ENCODE assay signal across 33 cellular contexts in genomic region chr1:21598904-21599303, GRCh38.
"Had no signal": no experiment of that assay in that cellular context is flagged by ENCODE, and none has a peak within 500 bp of the region (broad histone marks: within the 10 kb centered on the region; RNA-seq: fewer than 3 reads in every experiment).

No MANE protein-coding gene starts in this region.

- H3K27ac Mint-ChIP-seq: activated CD4-positive, alpha-beta memory T cell treated with anti-CD3 and anti-CD28 coated beads, Interleukin-2, amount 10 ng/mL, durations not matched to agents 7 days and 5 days; activated CD4-positive, alpha-beta T cell treated with anti-CD3 and anti-CD28 coated beads for 36 hours; activated CD4-positive, alpha-beta T cell treated with anti-CD3 and anti-CD28 coated beads, Interleukin-2, amount 10 ng/mL, durations not matched to agents 7 days and 5 days; activated naive CD4-positive, alpha-beta T cell treated with anti-CD3 and anti-CD28 coated beads, Interleukin-2, amount 10 ng/mL, durations not matched to agents 7 days and 5 days; activated naive CD8-positive, alpha-beta T cell treated with anti-CD3 and anti-CD28 coated beads, Interleukin-2, amount 10 ng/mL, durations not matched to agents 7 days and 5 days; activated T-cell treated with anti-CD3 and anti-CD28 coated beads, Interleukin-2, amount 50 U/mL, for 24 hours; activated T-cell treated with anti-CD3 and anti-CD28 coated beads, Interleukin-2, amount 50 U/mL, for 72 hours; dendritic cell treated with granulocyte-macrophage colony-stimulating factor and Interleukin-4, amounts not matched to agents 40 ng/mL and 50 ng/mL, for 4 days; T-helper 17 cell; T-helper 2 cell treated with Interferon-gamma antibody and Interleukin-4, amounts not matched to agents 5 μg/mL and 100 μg/mL, for 36 hours had no signal

- ATAC-seq: activated CD4-positive, alpha-beta T cell treated with anti-CD3 and anti-CD28 coated beads for 36 hours; activated naive CD4-positive, alpha-beta T cell treated with anti-CD3 and anti-CD28 coated beads, Interleukin-2, amount 50 U/mL, for 72 hours; activated T-cell treated with anti-CD3 and anti-CD28 coated beads, Interleukin-2, amount 50 U/mL, for 72 hours; gastroesophageal sphincter; heart right ventricle; T-helper 17 cell had no signal

- DNase-seq: activated CD4-positive, alpha-beta memory T cell treated with anti-CD3 and anti-CD28 coated beads, Interleukin-2, amount 10 ng/mL, durations not matched to agents 7 days and 5 days; activated CD4-positive, alpha-beta T cell treated with anti-CD3 and anti-CD28 coated beads for 36 hours; activated CD4-positive, alpha-beta T cell treated with anti-CD3 and anti-CD28 coated beads, Interleukin-2, amount 10 ng/mL, durations not matched to agents 7 days and 5 days; activated CD4-positive, alpha-beta T cell treated with anti-CD3 and anti-CD28 coated beads, Interleukin-2, amount 50 U/mL, for 4 hours; activated CD4-positive, CD25-positive, alpha-beta regulatory T cell; activated CD4-positive, CD25-positive, alpha-beta regulatory T cell treated with anti-CD3 and anti-CD28 coated beads, Interleukin-2, amount 50 U/mL, for 72 hours; activated CD8-positive, alpha-beta memory T cell treated with anti-CD3 and anti-CD28 coated beads, Interleukin-2, amount 50 U/mL, for 48 hours; activated gamma-delta T cell; activated naive CD4-positive, alpha-beta T cell; activated naive CD4-positive, alpha-beta T cell treated with anti-CD3 and anti-CD28 coated beads, Interleukin-2, amount 10 ng/mL, durations not matched to agents 7 days and 5 days; activated naive CD8-positive, alpha-beta T cell treated with anti-CD3 and anti-CD28 coated beads, Interleukin-2, amount 10 ng/mL, durations not matched to agents 7 days and 5 days; activated T-cell treated with anti-CD3 and anti-CD28 coated beads for 4 hours; activated T-cell treated with anti-CD3 and anti-CD28 coated beads, Interleukin-2, amount 50 U/mL, for 24 hours; activated T-cell treated with anti-CD3 and anti-CD28 coated beads, Interleukin-2, amount 50 U/mL, for 72 hours; amniotic stem cell; anterior cingulate cortex; brain microvascular endothelial cell; dorsolateral prefrontal cortex; effector memory CD4-positive, alpha-beta T cell; esophagus squamous epithelium; foreskin melanocyte; heart right ventricle; T-helper 1 cell; T-helper 17 cell; T1000; WERI-Rb-1 had no signal

- H3K4me1 Mint-ChIP-seq: activated CD4-positive, alpha-beta memory T cell treated with anti-CD3 and anti-CD28 coated beads, Interleukin-2, amount 10 ng/mL, durations not matched to agents 7 days and 5 days; activated CD4-positive, alpha-beta T cell treated with anti-CD3 and anti-CD28 coated beads for 36 hours; activated CD4-positive, alpha-beta T cell treated with anti-CD3 and anti-CD28 coated beads, Interleukin-2, amount 10 ng/mL, durations not matched to agents 7 days and 5 days; activated naive CD4-positive, alpha-beta T cell treated with anti-CD3 and anti-CD28 coated beads, Interleukin-2, amount 10 ng/mL, durations not matched to agents 7 days and 5 days; activated naive CD8-positive, alpha-beta T cell treated with anti-CD3 and anti-CD28 coated beads, Interleukin-2, amount 10 ng/mL, durations not matched to agents 7 days and 5 days; central memory CD8-positive, alpha-beta T cell had no signal

- H3K27me3 ChIP-seq: dorsolateral prefrontal cortex had no signal

- H3K4me1 ChIP-seq: esophagus squamous epithelium, gastroesophageal sphincter, heart right ventricle had no signal

- H3K27ac ChIP-seq: brain microvascular endothelial cell, coronary artery, epithelial cell of prostate, esophagus squamous epithelium, gastroesophageal sphincter, heart right ventricle, WERI-Rb-1 had no signal

- H3K9me3 Mint-ChIP-seq: activated CD4-positive, alpha-beta memory T cell treated with anti-CD3 and anti-CD28 coated beads, Interleukin-2, amount 10 ng/mL, durations not matched to agents 7 days and 5 days; activated CD4-positive, alpha-beta T cell treated with anti-CD3 and anti-CD28 coated beads, Interleukin-2, amount 10 ng/mL, durations not matched to agents 7 days and 5 days; activated naive CD4-positive, alpha-beta T cell treated with anti-CD3 and anti-CD28 coated beads, Interleukin-2, amount 10 ng/mL, durations not matched to agents 7 days and 5 days; activated naive CD4-positive, alpha-beta T cell treated with anti-CD3 and anti-CD28 coated beads, Interleukin-2, amount 50 U/mL, for 72 hours; activated naive CD8-positive, alpha-beta T cell treated with anti-CD3 and anti-CD28 coated beads, Interleukin-2, amount 10 ng/mL, durations not matched to agents 7 days and 5 days; activated T-cell treated with anti-CD3 and anti-CD28 coated beads, Interleukin-2, amount 50 U/mL, for 24 hours; activated T-cell treated with anti-CD3 and anti-CD28 coated beads, Interleukin-2, amount 50 U/mL, for 72 hours; central memory CD8-positive, alpha-beta T cell; dendritic cell treated with granulocyte-macrophage colony-stimulating factor and Interleukin-4, amounts not matched to agents 40 ng/mL and 50 ng/mL, for 4 days; T-helper 2 cell treated with Interferon-gamma antibody and Interleukin-4, amounts not matched to agents 5 μg/mL and 100 μg/mL, for 36 hours had no signal

- H3K4me3 ChIP-seq: coronary artery, dorsolateral prefrontal cortex, esophagus squamous epithelium, gastroesophageal sphincter, heart right ventricle had no signal

- H3K36me3 Mint-ChIP-seq: activated naive CD4-positive, alpha-beta T cell treated with anti-CD3 and anti-CD28 coated beads, Interleukin-2, amount 10 ng/mL, durations not matched to agents 7 days and 5 days; activated naive CD4-positive, alpha-beta T cell treated with anti-CD3 and anti-CD28 coated beads, Interleukin-2, amount 50 U/mL, for 72 hours; activated naive CD8-positive, alpha-beta T cell treated with anti-CD3 and anti-CD28 coated beads, Interleukin-2, amount 10 ng/mL, durations not matched to agents 7 days and 5 days had no signal

- H3K9me3 ChIP-seq: esophagus squamous epithelium, gastroesophageal sphincter, heart right ventricle had no signal

- H3K36me3 ChIP-seq: brain microvascular endothelial cell, esophagus squamous epithelium, gastroesophageal sphincter, heart right ventricle had no signal

- H3K4me3 Mint-ChIP-seq: activated CD4-positive, alpha-beta memory T cell treated with anti-CD3 and anti-CD28 coated beads, Interleukin-2, amount 10 ng/mL, durations not matched to agents 7 days and 5 days; activated CD4-positive, alpha-beta T cell treated with anti-CD3 and anti-CD28 coated beads for 36 hours; activated CD4-positive, alpha-beta T cell treated with anti-CD3 and anti-CD28 coated beads, Interleukin-2, amount 10 ng/mL, durations not matched to agents 7 days and 5 days; activated naive CD4-positive, alpha-beta T cell treated with anti-CD3 and anti-CD28 coated beads, Interleukin-2, amount 10 ng/mL, durations not matched to agents 7 days and 5 days; activated naive CD8-positive, alpha-beta T cell treated with anti-CD3 and anti-CD28 coated beads, Interleukin-2, amount 10 ng/mL, durations not matched to agents 7 days and 5 days; activated T-cell treated with anti-CD3 and anti-CD28 coated beads, Interleukin-2, amount 50 U/mL, for 24 hours; activated T-cell treated with anti-CD3 and anti-CD28 coated beads, Interleukin-2, amount 50 U/mL, for 72 hours; central memory CD8-positive, alpha-beta T cell; dendritic cell treated with granulocyte-macrophage colony-stimulating factor and Interleukin-4, amounts not matched to agents 40 ng/mL and 50 ng/mL, for 4 days; T-helper 17 cell; T-helper 2 cell treated with Interferon-gamma antibody and Interleukin-4, amounts not matched to agents 5 μg/mL and 100 μg/mL, for 36 hours had no signal

- H3K27me3 Mint-ChIP-seq: activated CD4-positive, alpha-beta memory T cell treated with anti-CD3 and anti-CD28 coated beads, Interleukin-2, amount 10 ng/mL, durations not matched to agents 7 days and 5 days; activated CD4-positive, alpha-beta T cell treated with anti-CD3 and anti-CD28 coated beads for 36 hours; activated CD4-positive, alpha-beta T cell treated with anti-CD3 and anti-CD28 coated beads, Interleukin-2, amount 10 ng/mL, durations not matched to agents 7 days and 5 days; activated naive CD4-positive, alpha-beta T cell treated with anti-CD3 and anti-CD28 coated beads, Interleukin-2, amount 10 ng/mL, durations not matched to agents 7 days and 5 days; activated naive CD8-positive, alpha-beta T cell treated with anti-CD3 and anti-CD28 coated beads, Interleukin-2, amount 10 ng/mL, durations not matched to agents 7 days and 5 days had no signal
